Comparison of ENCODE assay signal across 25 cellular contexts in the genomic region with DNA sequence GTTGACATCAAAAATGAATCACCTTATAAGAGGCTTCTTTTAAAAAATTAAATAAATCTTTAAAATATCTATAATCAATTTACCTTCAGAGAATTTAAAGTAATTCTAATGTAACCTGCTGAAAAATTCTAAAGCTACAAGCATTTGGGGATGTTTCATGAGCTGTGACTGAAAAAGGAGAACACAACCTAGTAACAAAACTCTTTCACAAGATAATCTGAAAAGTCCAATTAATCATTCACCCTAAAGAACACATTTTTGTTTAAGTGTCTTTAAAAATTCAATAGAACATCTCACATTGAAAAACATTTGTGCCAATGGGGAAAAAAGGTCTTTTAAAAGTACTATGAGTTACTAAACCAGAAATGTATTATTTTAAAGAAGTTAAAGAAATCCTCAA. TPM values are rescaled to one million over a fixed set of nuclear protein-coding genes. Genes with fewer than 3 reads are reported as not detected.
DNase-seq lines count a peak whose midpoint lies in the region; ATAC-seq, FAIRE-seq and TF ChIP-seq lines count a peak whose summit lies in the region.
"Had no signal": no experiment of that assay in that cellular context is flagged by ENCODE, and none has a peak within 500 bp of the region (broad histone marks: within the 10 kb centered on the region; RNA-seq: fewer than 3 reads in every experiment).

No MANE protein-coding gene starts in this region.

- FAIRE-seq in GM18507 (lab: Jason Lieb, UNC) (peak; percentile 56), HTR-8/SVneo (lab: Jason Lieb, UNC) (no peak)
- FAIRE-seq: GM12878 had no signal

- H3K9me3 Mint-ChIP-seq in immature natural killer cell = no peaks in the 10 kb centered on the region
- peaks cover 12% of the 10 kb centered on the region for H3K9me3 Mint-ChIP-seq in progenitor cell of endocrine pancreas (ENCODE audit: low read depth)

- H3K27me3 Mint-ChIP-seq in immature natural killer cell (ENCODE audit: low read depth in 3 of 3) (no peaks in the 10 kb centered on the region), progenitor cell of endocrine pancreas (no peaks in the 10 kb centered on the region)
- H3K27me3 Mint-ChIP-seq: B cell; CD4-positive, CD25-positive, alpha-beta regulatory T cell; IgD-negative memory B cell had no signal

- H3K36me3 Mint-ChIP-seq in immature natural killer cell (peaks cover 0 to 5% (median 0%) of the 10 kb centered on the region in 3 donors), progenitor cell of endocrine pancreas (ENCODE audit: insufficient read depth) (peaks cover 8% of the 10 kb centered on the region)

- TF ChIP-seq CTCF in progenitor cell of endocrine pancreas (IDR thresholded peaks at IDR 0.05; ENCODE audit: unreplicated experiment) (no peak), GM20000 (IDR thresholded peaks at IDR 0.05; ENCODE audit: extremely low read depth, missing control alignments) (no peak)

- H3K4me3 Mint-ChIP-seq in immature natural killer cell = no peak overlapping the region
- H3K4me3 Mint-ChIP-seq in progenitor cell of endocrine pancreas (ENCODE audit: low read depth) = no peak overlapping the region
- H3K4me3 Mint-ChIP-seq: CD4-positive, CD25-positive, alpha-beta regulatory T cell; GM23338 had no signal

- H3K4me1 Mint-ChIP-seq in immature natural killer cell (peaks cover 67 to 94% of the 10 kb centered on the region in 2 donors), progenitor cell of endocrine pancreas (ENCODE audit: low read depth) (peaks cover 18% of the 10 kb centered on the region)

- DNase-seq in GM18507 (ENCODE audit: extremely low spot score, insufficient read length, low read depth) (no peak), immature natural killer cell (no peak), progenitor cell of endocrine pancreas (ENCODE audit: low spot score, unreplicated experiment) (no peak), HTR-8/SVneo (ENCODE audit: insufficient read length, low spot score) (no peak), GM20000 (ENCODE audit: low spot score) (no peak)
- DNase-seq: 8988T; CD4-positive, CD25-positive, alpha-beta regulatory T cell; Karpas-422; MG63; NCI-H1048; NCI-H1436; NCI-H2029; NCI-H345; NCI-H524 treated with DMSO at 0.1 percent for 48 hours; PC-3; SIG-M5 had no signal

- H3K27ac Mint-ChIP-seq in immature natural killer cell = peak overlapping the region in 4 of 6 donors; percentile 23 to 40 (median 34)
- peak overlapping the region; percentile 52 for H3K27ac Mint-ChIP-seq in progenitor cell of endocrine pancreas
- H3K27ac Mint-ChIP-seq: B cell, GM23338, IgD-negative memory B cell had no signal

- ATAC-seq in HG03354 (IDR thresholded peaks at IDR 0.05; ENCODE audit: poor library complexity, severe bottlenecking, unreplicated experiment) (peak; percentile 68), HG03520 (IDR thresholded peaks at IDR 0.05; ENCODE audit: unreplicated experiment) (no peak), GM21367 (IDR thresholded peaks at IDR 0.05; ENCODE audit: unreplicated experiment) (no peak)
- ATAC-seq: GM12878, GM23338, HCT116, PC-3, SK-N-SH treated with all-trans-retinoic acid at 6 μM for 48 hours had no signal

RNA-seq across cellular contexts. Expression of gene KLF12, which starts 22.8 kb away (rescaled TPM):
- 10 to 100 TPM; 19.6 to 28.1 (median 21.4) TPM for polyA plus RNA-seq in immature natural killer cell
- total RNA-seq in progenitor cell of endocrine pancreas = 25.2 and 25.4 TPM in 2 replicates
